8 cellular contexts compared by ENCODE assay signal in genomic region chr6:41921712-41921998, GRCh38. TPM values are rescaled to one million over a fixed set of nuclear protein-coding genes. Genes with fewer than 3 reads are reported as not detected.
DNase-seq lines count a peak whose midpoint lies in the region; TF ChIP-seq lines count a peak whose summit lies in the region.

No MANE protein-coding gene starts in this region.

- H3K27ac ChIP-seq in HUES6 (ENCODE audit: low read depth, low read length) (peak overlapping the region; percentile 82), ascending aorta (peak overlapping the region; percentile 98 to 99), layer of hippocampus (ENCODE audit: low read depth, low read length) (peak overlapping the region; percentile 99), thymus (ENCODE audit: low read depth) (peak overlapping the region; percentile 92)

- TF ChIP-seq CTCF in GM12875 (IDR thresholded peaks at IDR 0.05; ENCODE audit: borderline replicate concordance, insufficient read depth, low read depth, low read length) (no peak), ascending aorta (IDR thresholded peaks at IDR 0.05) (no peak)

- peaks cover 36% of the 10 kb centered on the region for H3K36me3 ChIP-seq in HUES6 (ENCODE audit: control insufficient read depth, insufficient read depth, low read length)
- peaks cover 0 to 1% of the 10 kb centered on the region in 2 donors for H3K36me3 ChIP-seq in ascending aorta
- H3K36me3 ChIP-seq in thymus (ENCODE audit: control insufficient read depth, insufficient read depth): peaks cover 3% of the 10 kb centered on the region

- peak overlapping the region; percentile 86 for H3K9ac ChIP-seq in HUES6 (ENCODE audit: low read length)

- H3K4me1 ChIP-seq in HUES6 (ENCODE audit: control insufficient read depth, insufficient read depth, low read length) (peaks cover 12% of the 10 kb centered on the region; the same call in 1 of the 2 replicates), ascending aorta (peaks cover 8 to 19% of the 10 kb centered on the region in 2 donors), thymus (ENCODE audit: control insufficient read depth, insufficient read depth, low read length) (peaks cover 22% of the 10 kb centered on the region)

- intact Hi-C loops in ascending aorta (cut with DNase I): loop anchor here (1.0 to 10.0 kb wide), 6 partner anchors 20 to 1593 kb away; partner anchors contain the start of genes CCND3, LRRC73, MRPS10 and POLR1C

- H3K4me3 ChIP-seq in GM12875 (ENCODE audit: low read depth, low read length) (peak overlapping the region; percentile 74), HUES6 (ENCODE audit: low read depth, low read length) (peak overlapping the region; percentile 75), ascending aorta (peak overlapping the region; percentile 92 to 97), thymus (ENCODE audit: low read length) (peak overlapping the region; percentile 86)

- no peak for DNase-seq in ascending aorta (ENCODE audit: low spot score in 2 of 2)
- DNase-seq in islet precursor cell: no peak
- DNase-seq in stimulated activated CD4-positive, alpha-beta T cell treated with anti-CD3 and anti-CD28 coated beads, Interleukin-15, amount 100 ng/mL, for 24 hours: no peak
- no peak for DNase-seq in NCI-H1417 treated with DMSO at 0.1 percent for 48 hours (lab: John Stamatoyannopoulos, UW)

- H3K9me3 ChIP-seq in HUES6 (ENCODE audit: control insufficient read depth, insufficient read depth, low read depth, low read length): no peaks in the 10 kb centered on the region
- H3K9me3 ChIP-seq in ascending aorta: no peaks in the 10 kb centered on the region
- no peaks in the 10 kb centered on the region for H3K9me3 ChIP-seq in thymus (ENCODE audit: control insufficient read depth)

- H3K27me3 ChIP-seq in HUES6 (ENCODE audit: control insufficient read depth, insufficient read depth, low read length) (no peaks in the 10 kb centered on the region), ascending aorta (no peaks in the 10 kb centered on the region), layer of hippocampus (ENCODE audit: control insufficient read depth, insufficient read depth, low read length) (no peaks in the 10 kb centered on the region), thymus (ENCODE audit: control insufficient read depth, insufficient read depth) (no peaks in the 10 kb centered on the region)

- under 1% methylated on average over 20 of the region's 20 CpGs for WGBS in thymus

RNA-seq across cellular contexts. Expression of gene BYSL, which starts 0.4 kb away (rescaled TPM):
- 1.6 TPM for total RNA-seq in ascending aorta
- 7.8 TPM for polyA plus RNA-seq in thymus

RNA-seq across cellular contexts. Expression of gene MED20, which starts 0.7 kb away (rescaled TPM):
- 13.5 TPM for total RNA-seq in ascending aorta
- 7.9 TPM for polyA plus RNA-seq in thymus

RNA-seq across cellular contexts. Expression of gene CCND3, which starts 20.0 kb away (rescaled TPM):
- total RNA-seq in ascending aorta: 130 TPM
- 277 TPM for polyA plus RNA-seq in thymus

RNA-seq across cellular contexts. Expression of gene USP49, which starts 26.5 kb away (rescaled TPM):
- 8.7 TPM for total RNA-seq in ascending aorta
- polyA plus RNA-seq in thymus: 1.1 TPM
